23 cellular contexts compared by ENCODE assay signal in the genomic region with DNA sequence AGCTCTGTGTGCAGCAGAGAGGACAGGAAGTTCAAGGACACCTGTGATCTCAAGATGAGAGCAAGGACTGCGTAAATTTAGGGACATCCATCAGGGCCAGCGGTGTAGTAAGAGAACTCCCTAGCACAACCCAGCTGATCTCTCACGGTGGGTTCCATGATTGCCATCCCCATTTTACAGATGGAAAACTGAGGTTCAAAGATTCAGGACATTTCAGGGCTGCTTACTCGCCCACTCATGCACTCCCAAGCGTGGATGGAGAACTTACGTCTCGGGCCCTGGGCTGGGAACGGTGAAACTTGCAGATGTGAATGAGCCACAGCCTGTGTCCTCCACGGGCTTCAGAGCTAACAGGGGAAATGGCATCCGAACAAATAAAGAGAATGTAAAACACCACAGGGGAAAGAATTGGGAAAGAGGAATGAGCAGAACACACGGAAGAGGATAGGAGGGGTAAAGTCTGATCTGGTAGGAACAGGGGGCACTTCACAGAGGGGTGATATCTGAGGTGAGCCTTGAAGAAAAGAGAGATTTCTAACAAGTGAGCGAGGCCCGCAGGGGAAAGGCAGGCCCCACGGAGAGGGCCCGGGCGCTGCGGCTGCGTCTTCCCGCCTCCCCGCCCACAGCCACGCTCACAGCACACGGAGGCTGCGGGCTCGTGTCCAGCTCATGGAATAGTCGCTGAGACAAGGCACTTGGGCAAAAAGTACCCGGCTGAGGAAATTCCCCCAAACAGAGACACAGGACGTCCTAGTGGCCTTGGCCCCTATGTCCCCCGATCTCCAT.
"Had no signal": no experiment of that assay in that cellular context is flagged by ENCODE, and none has a peak within 500 bp of the region (broad histone marks: within the 10 kb centered on the region; RNA-seq: fewer than 3 reads in every experiment).

No MANE protein-coding gene starts in this region.

- H3K36me3 ChIP-seq: gastrocnemius medialis, neural progenitor cell, sigmoid colon, tibial artery had no signal

- H3K4me2 ChIP-seq: hepatocyte, neural progenitor cell had no signal

- H3K4me3 Mint-ChIP-seq: natural killer cell; stimulated activated memory B cell treated with anti-CD40 and anti-IgM and Interleukin-4, amounts not matched to agents 10 μg/mL and 1 μg/mL and 100 μg/mL, for 72 hours; type B pancreatic cell had no signal

- H3K27ac Mint-ChIP-seq: natural killer cell; neural progenitor cell; stimulated activated memory B cell treated with anti-CD40 and anti-IgM and Interleukin-4, amounts not matched to agents 10 μg/mL and 1 μg/mL and 100 μg/mL, for 72 hours; type B pancreatic cell had no signal

- H3K36me3 Mint-ChIP-seq: natural killer cell had no signal

- H2AFZ ChIP-seq: hepatocyte, neural progenitor cell had no signal

- FAIRE-seq: kidney had no signal

- DNase-seq: cortex of kidney; foreskin fibroblast; gastrocnemius medialis; head of caudate nucleus; kidney; mesenchymal stem cell; natural killer cell; nucleus accumbens; psoas muscle; right cardiac atrium; sigmoid colon; stimulated activated CD4-positive, alpha-beta T cell treated with anti-CD3 and anti-CD28 coated beads, Interleukin-4, amount 100 ng/mL, for 4 hours; stimulated activated naive CD8-positive, alpha-beta T cell treated with anti-CD3 and anti-CD28 coated beads, Interleukin-15, Interleukin-2, amounts not matched to agents 100 U/mL and 50 U/mL, for 24 hours; substantia nigra; testis; tibial artery had no signal

- H3K4me3 ChIP-seq: gastrocnemius medialis, hepatocyte, neural progenitor cell, psoas muscle, sigmoid colon, testis, tibial artery had no signal

- ATAC-seq: esophagus mucosa; gastrocnemius medialis; left lobe of liver; natural killer cell; psoas muscle; right cardiac atrium; stimulated activated memory B cell treated with anti-CD40 and anti-IgM and Interleukin-4, amounts not matched to agents 10 μg/mL and 1 μg/mL and 100 μg/mL, for 72 hours; stimulated activated naive CD8-positive, alpha-beta T cell treated with anti-CD3 and anti-CD28 coated beads, Interleukin-15, Interleukin-2, amounts not matched to agents 100 U/mL and 50 U/mL, for 24 hours had no signal

- H3K27me3 Mint-ChIP-seq: type B pancreatic cell had no signal

- H3K79me2 ChIP-seq: hepatocyte had no signal

- H3K4me1 Mint-ChIP-seq: natural killer cell; stimulated activated memory B cell treated with anti-CD40 and anti-IgM and Interleukin-4, amounts not matched to agents 10 μg/mL and 1 μg/mL and 100 μg/mL, for 72 hours had no signal

- H3K27me3 ChIP-seq: gastrocnemius medialis, hepatocyte, neural progenitor cell, sigmoid colon, testis had no signal

- H3K4me1 ChIP-seq: gastrocnemius medialis, psoas muscle, sigmoid colon, testis, tibial artery had no signal

- H3K9ac ChIP-seq: neural progenitor cell had no signal

- H3K27ac ChIP-seq: epithelial cell of prostate, gastrocnemius medialis, hepatocyte, neural progenitor cell, psoas muscle, sigmoid colon, testis, tibial artery had no signal

- H3K9me3 ChIP-seq: gastrocnemius medialis, psoas muscle, sigmoid colon, testis had no signal
